In genomic region chr11:101860694-101861371, GRCh38 we compare ENCODE assay signal across 8 cellular contexts. TPM values are rescaled to one million over a fixed set of nuclear protein-coding genes. Genes with fewer than 3 reads are reported as not detected.
DNase-seq lines count a peak whose midpoint lies in the region; ATAC-seq and TF ChIP-seq lines count a peak whose summit lies in the region.

No MANE protein-coding gene starts in this region.

- peaks cover 4% of the 10 kb centered on the region for H3K27me3 Mint-ChIP-seq in activated naive CD8-positive, alpha-beta T cell treated with anti-CD3 and anti-CD28 coated beads for 36 hours

- H3K36me3 Mint-ChIP-seq in activated naive CD8-positive, alpha-beta T cell treated with anti-CD3 and anti-CD28 coated beads for 36 hours: no peaks in the 10 kb centered on the region

- peaks cover 0 to 6% (median 0%) of the 10 kb centered on the region in 12 donors for H3K9me3 ChIP-seq in heart left ventricle

- H3K4me1 Mint-ChIP-seq in activated naive CD8-positive, alpha-beta T cell treated with anti-CD3 and anti-CD28 coated beads for 36 hours: no peaks in the 10 kb centered on the region

- H3K27ac Mint-ChIP-seq in activated naive CD8-positive, alpha-beta T cell treated with anti-CD3 and anti-CD28 coated beads for 36 hours: no peak overlapping the region

- 20 to 33% (median 25%) methylated on average over 9 of the region's 9 CpGs for WGBS in heart left ventricle, 4 donors

- peak; percentile 58 to 84 (median 74) for TF ChIP-seq CTCF in heart left ventricle (IDR thresholded peaks at IDR 0.05)

- H3K9me3 Mint-ChIP-seq in activated naive CD8-positive, alpha-beta T cell treated with anti-CD3 and anti-CD28 coated beads for 36 hours: peaks cover 1% of the 10 kb centered on the region

- no peak overlapping the region for H3K4me3 Mint-ChIP-seq in activated naive CD8-positive, alpha-beta T cell treated with anti-CD3 and anti-CD28 coated beads for 36 hours

- TF ChIP-seq POLR2A in heart left ventricle (IDR thresholded peaks at IDR 0.05): no peak

- ATAC-seq in GM19351 (IDR thresholded peaks at IDR 0.05; ENCODE audit: unreplicated experiment) (peak; percentile 98), HG03280 (IDR thresholded peaks at IDR 0.05; ENCODE audit: unreplicated experiment) (peak; percentile 89), heart left ventricle (peak in 3 of 4 donors; percentile 79 to 93 (median 89))

- no peak overlapping the region for H3K27ac ChIP-seq in heart left ventricle

- H3K4me1 ChIP-seq in heart left ventricle: peaks cover 0 to 4% (median 0%) of the 10 kb centered on the region in 12 donors

- intact Hi-C loops in heart left ventricle (cut with DNase I): loop anchor here (1.0 to 5.0 kb wide), 5 partner anchors 146 to 148 kb away; no protein-coding TSS in a partner anchor

- DNase-seq in DMS53 (lab: John Stamatoyannopoulos, UW) (peak; percentile 90), NCI-H69 (lab: John Stamatoyannopoulos, UW) (peak; percentile 38), heart left ventricle (peak in 3 of 5 donors; percentile 19 to 44 (median 23)), putamen (ENCODE audit: low spot score) (peak; percentile 41), OCI-M2 (lab: John Stamatoyannopoulos, UW; ENCODE audit: unreplicated experiment) (no peak)
- DNase-seq in activated naive CD8-positive, alpha-beta T cell treated with anti-CD3 and anti-CD28 coated beads for 36 hours: peak; percentile 6

- H3K4me3 ChIP-seq in heart left ventricle: no peak overlapping the region

- no peaks in the 10 kb centered on the region for H3K36me3 ChIP-seq in heart left ventricle

- no peaks in the 10 kb centered on the region for H3K27me3 ChIP-seq in heart left ventricle

RNA-seq across cellular contexts. Expression of gene CEP126, which starts 54.0 kb away (rescaled TPM):
- 1 to 10 TPM; 1.9 to 2.2 TPM for total RNA-seq in activated naive CD8-positive, alpha-beta T cell treated with anti-CD3 and anti-CD28 coated beads for 36 hours
- 1 to 10 TPM in 5 of 9 donors, under 1 TPM in 4; 0.82 to 1.8 (median 1.1) TPM for total RNA-seq in heart left ventricle
- under 1 TPM; 0.26 to 0.88 TPM for polyA plus RNA-seq in heart left ventricle

RNA-seq across cellular contexts. Expression of gene ANGPTL5, which starts 55.5 kb away (rescaled TPM):
- not detected for total RNA-seq in activated naive CD8-positive, alpha-beta T cell treated with anti-CD3 and anti-CD28 coated beads for 36 hours
- 1 to 10 TPM in 3 of 9 donors, under 1 TPM in 6; 0.12 to 1.8 (median 0.77) TPM for total RNA-seq in heart left ventricle
- under 1 TPM; 0.10 to 0.76 TPM for polyA plus RNA-seq in heart left ventricle
